In the genomic region with DNA sequence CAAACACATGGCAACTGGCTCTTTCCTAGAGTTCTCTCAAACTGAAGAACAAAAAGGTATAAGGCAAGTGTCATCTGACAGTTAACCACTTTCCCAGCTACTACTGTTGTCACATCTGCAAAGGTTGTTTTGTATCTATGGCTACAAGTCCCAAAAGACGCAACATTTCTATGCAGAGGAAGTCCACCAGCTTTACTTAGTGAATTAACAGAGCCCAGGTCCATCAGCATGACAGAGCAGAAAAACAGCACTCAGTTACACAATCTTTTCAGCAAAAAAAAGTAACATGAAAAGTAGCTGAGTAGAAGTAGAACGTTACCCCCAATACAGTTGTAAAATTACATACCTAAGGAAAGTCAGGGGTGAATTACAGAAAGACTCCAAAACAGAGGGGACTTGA, we compare ENCODE assay signal across 2 cellular contexts.
TF ChIP-seq lines count a peak whose summit lies in the region.

No MANE protein-coding gene starts in this region.

TF ChIP-seq in IMR-90, 13 proteins besides CTCF, POLR2A, EP300 and RAD21:
- TF ChIP-seq CEBPB (IDR thresholded peaks at IDR 0.05; ENCODE audit: low read depth, low read length) = peak; percentile 19; the same call in 1 of the 2 replicates
- TF ChIP-seq RCOR1 (IDR thresholded peaks at IDR 0.05; ENCODE audit: insufficient replicate concordance, low read length) = no peak
- TF ChIP-seq MAFK (IDR thresholded peaks at IDR 0.05; ENCODE audit: low read depth, low read length) = no peak
- peak; percentile 86 for TF ChIP-seq NFE2L2 (IDR thresholded peaks at IDR 0.05; ENCODE audit: low read depth, low read length)
TF ChIP-seq in IMR-90: peak in this region for 2.

TF ChIP-seq in HepG2, 621 proteins besides CTCF, POLR2A, EP300 and RAD21:
- TF ChIP-seq PRPF4 (IDR thresholded peaks at IDR 0.05; ENCODE audit: low read depth, low read length, poor library complexity, severe bottlenecking) = no peak
- TF ChIP-seq, protein P1, sequence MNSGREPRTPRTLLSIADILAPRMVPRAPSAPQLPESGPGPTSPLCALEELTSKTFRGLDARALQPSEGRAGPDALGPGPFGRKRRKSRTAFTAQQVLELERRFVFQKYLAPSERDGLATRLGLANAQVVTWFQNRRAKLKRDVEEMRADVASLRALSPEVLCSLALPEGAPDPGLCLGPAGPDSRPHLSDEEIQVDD (CRISPR knock-in tag; IDR thresholded peaks at IDR 0.05; ENCODE audit: borderline replicate concordance) = no peak
- TF ChIP-seq, protein P2, sequence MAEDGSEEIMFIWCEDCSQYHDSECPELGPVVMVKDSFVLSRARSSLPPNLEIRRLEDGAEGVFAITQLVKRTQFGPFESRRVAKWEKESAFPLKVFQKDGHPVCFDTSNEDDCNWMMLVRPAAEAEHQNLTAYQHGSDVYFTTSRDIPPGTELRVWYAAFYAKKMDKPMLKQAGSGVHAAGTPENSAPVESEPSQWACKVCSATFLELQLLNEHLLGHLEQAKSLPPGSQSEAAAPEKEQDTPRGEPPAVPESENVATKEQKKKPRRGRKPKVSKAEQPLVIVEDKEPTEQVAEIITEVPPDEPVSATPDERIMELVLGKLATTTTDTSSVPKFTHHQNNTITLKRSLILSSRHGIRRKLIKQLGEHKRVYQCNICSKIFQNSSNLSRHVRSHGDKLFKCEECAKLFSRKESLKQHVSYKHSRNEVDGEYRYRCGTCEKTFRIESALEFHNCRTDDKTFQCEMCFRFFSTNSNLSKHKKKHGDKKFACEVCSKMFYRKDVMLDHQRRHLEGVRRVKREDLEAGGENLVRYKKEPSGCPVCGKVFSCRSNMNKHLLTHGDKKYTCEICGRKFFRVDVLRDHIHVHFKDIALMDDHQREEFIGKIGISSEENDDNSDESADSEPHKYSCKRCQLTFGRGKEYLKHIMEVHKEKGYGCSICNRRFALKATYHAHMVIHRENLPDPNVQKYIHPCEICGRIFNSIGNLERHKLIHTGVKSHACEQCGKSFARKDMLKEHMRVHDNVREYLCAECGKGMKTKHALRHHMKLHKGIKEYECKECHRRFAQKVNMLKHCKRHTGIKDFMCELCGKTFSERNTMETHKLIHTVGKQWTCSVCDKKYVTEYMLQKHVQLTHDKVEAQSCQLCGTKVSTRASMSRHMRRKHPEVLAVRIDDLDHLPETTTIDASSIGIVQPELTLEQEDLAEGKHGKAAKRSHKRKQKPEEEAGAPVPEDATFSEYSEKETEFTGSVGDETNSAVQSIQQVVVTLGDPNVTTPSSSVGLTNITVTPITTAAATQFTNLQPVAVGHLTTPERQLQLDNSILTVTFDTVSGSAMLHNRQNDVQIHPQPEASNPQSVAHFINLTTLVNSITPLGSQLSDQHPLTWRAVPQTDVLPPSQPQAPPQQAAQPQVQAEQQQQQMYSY (CRISPR knock-in tag; IDR thresholded peaks at IDR 0.05) = no peak
- TF ChIP-seq, protein P3, sequence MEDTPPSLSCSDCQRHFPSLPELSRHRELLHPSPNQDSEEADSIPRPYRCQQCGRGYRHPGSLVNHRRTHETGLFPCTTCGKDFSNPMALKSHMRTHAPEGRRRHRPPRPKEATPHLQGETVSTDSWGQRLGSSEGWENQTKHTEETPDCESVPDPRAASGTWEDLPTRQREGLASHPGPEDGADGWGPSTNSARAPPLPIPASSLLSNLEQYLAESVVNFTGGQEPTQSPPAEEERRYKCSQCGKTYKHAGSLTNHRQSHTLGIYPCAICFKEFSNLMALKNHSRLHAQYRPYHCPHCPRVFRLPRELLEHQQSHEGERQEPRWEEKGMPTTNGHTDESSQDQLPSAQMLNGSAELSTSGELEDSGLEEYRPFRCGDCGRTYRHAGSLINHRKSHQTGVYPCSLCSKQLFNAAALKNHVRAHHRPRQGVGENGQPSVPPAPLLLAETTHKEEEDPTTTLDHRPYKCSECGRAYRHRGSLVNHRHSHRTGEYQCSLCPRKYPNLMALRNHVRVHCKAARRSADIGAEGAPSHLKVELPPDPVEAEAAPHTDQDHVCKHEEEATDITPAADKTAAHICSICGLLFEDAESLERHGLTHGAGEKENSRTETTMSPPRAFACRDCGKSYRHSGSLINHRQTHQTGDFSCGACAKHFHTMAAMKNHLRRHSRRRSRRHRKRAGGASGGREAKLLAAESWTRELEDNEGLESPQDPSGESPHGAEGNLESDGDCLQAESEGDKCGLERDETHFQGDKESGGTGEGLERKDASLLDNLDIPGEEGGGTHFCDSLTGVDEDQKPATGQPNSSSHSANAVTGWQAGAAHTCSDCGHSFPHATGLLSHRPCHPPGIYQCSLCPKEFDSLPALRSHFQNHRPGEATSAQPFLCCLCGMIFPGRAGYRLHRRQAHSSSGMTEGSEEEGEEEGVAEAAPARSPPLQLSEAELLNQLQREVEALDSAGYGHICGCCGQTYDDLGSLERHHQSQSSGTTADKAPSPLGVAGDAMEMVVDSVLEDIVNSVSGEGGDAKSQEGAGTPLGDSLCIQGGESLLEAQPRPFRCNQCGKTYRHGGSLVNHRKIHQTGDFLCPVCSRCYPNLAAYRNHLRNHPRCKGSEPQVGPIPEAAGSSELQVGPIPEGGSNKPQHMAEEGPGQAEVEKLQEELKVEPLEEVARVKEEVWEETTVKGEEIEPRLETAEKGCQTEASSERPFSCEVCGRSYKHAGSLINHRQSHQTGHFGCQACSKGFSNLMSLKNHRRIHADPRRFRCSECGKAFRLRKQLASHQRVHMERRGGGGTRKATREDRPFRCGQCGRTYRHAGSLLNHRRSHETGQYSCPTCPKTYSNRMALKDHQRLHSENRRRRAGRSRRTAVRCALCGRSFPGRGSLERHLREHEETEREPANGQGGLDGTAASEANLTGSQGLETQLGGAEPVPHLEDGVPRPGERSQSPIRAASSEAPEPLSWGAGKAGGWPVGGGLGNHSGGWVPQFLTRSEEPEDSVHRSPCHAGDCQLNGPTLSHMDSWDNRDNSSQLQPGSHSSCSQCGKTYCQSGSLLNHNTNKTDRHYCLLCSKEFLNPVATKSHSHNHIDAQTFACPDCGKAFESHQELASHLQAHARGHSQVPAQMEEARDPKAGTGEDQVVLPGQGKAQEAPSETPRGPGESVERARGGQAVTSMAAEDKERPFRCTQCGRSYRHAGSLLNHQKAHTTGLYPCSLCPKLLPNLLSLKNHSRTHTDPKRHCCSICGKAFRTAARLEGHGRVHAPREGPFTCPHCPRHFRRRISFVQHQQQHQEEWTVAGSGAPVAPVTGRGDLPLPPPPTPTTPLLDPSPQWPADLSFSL (CRISPR knock-in tag; IDR thresholded peaks at IDR 0.05) = no peak
- TF ChIP-seq, protein P4, sequence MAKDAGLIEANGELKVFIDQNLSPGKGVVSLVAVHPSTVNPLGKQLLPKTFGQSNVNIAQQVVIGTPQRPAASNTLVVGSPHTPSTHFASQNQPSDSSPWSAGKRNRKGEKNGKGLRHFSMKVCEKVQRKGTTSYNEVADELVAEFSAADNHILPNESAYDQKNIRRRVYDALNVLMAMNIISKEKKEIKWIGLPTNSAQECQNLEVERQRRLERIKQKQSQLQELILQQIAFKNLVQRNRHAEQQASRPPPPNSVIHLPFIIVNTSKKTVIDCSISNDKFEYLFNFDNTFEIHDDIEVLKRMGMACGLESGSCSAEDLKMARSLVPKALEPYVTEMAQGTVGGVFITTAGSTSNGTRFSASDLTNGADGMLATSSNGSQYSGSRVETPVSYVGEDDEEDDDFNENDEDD (CRISPR knock-in tag; IDR thresholded peaks at IDR 0.05; ENCODE audit: borderline replicate concordance) = no peak
- peak; percentile 34; the same call in 1 of the 2 replicates for TF ChIP-seq NFE2L2 (IDR thresholded peaks at IDR 0.05; ENCODE audit: low read length)
- TF ChIP-seq TP53 (CRISPR knock-in tag; conservative IDR thresholded peaks at IDR 0.05) = no peak
